8 cellular contexts compared by ENCODE assay signal in the genomic region with DNA sequence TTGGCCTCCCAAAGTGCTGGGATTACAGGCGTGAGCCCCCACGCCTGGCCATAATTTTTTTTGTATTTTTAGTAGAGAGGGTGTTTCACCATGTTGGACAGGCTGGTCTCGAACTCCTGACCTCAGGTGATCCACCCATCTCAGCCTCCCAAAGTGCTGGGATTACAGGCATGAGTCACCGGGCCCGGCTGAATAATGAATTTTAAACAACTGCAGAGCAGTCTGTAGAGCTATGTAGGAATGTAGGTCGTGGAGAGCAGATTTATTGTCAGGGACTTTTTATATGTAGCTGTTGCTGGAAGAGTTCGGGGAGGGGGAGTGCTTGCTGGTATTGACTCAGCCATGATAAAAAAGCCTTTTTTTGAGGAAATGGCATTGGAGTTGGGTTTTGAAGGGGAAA. TPM values are rescaled to one million over a fixed set of nuclear protein-coding genes. Genes with fewer than 3 reads are reported as not detected.
DNase-seq lines count a peak whose midpoint lies in the region; ATAC-seq, FAIRE-seq and TF ChIP-seq lines count a peak whose summit lies in the region.
"Not testable (repeated sequence)": the region's sequence is repeated elsewhere in the genome, so short reads cannot be mapped to it uniquely, and the experiment has no call there.

No MANE protein-coding gene starts in this region.

- H2AFZ ChIP-seq in endothelial cell of umbilical vein (ENCODE audit: low read depth, low read length): not testable (repeated sequence)

- FAIRE-seq in endothelial cell of umbilical vein (lab: Jason Lieb, UNC): peak; percentile 50

- H3K79me2 ChIP-seq in endothelial cell of umbilical vein (ENCODE audit: control insufficient read depth, insufficient read depth, low read length): peaks cover 88% of the 10 kb centered on the region

- peak overlapping the region; percentile 11 for H3K27ac Mint-ChIP-seq in T-cell
- peak overlapping the region; percentile 37 for H3K27ac Mint-ChIP-seq in activated naive CD8-positive, alpha-beta T cell treated with anti-CD3 and anti-CD28 coated beads, Interleukin-2, amount 10 ng/mL, durations not matched to agents 7 days and 5 days
- H3K27ac Mint-ChIP-seq in progenitor cell of endocrine pancreas: peak overlapping the region; percentile 7

- H3K4me2 ChIP-seq in endothelial cell of umbilical vein (ENCODE audit: insufficient read depth, low read length): not testable (repeated sequence)

- H3K9ac ChIP-seq in endothelial cell of umbilical vein (replicated peaks; ENCODE audit: extremely low read depth, insufficient read depth, low read length): not testable (repeated sequence)

- not testable (repeated sequence) for H3K27me3 ChIP-seq in endothelial cell of umbilical vein (ENCODE audit: control insufficient read depth in 2 of 2, insufficient read depth in 2 of 2, low read length in 2 of 2)

- H3K27me3 Mint-ChIP-seq in T-cell; activated naive CD8-positive, alpha-beta T cell treated with anti-CD3 and anti-CD28 coated beads, Interleukin-2, amount 10 ng/mL, durations not matched to agents 7 days and 5 days; progenitor cell of endocrine pancreas: not testable (repeated sequence)

- POLR2A ChIA-PET in T-cell (lab: Charles Lee) (interaction anchor here in 1 of 2 donors (0.6 kb wide), 1 partner anchor 201 kb away, joined by 6 read pairs; no protein-coding TSS in a partner anchor), endothelial cell of umbilical vein (lab: Charles Lee) (interaction anchor here (0.5 kb wide), 1 partner anchor 85 kb away, joined by 3 read pairs; no protein-coding TSS in a partner anchor)
- POLR2A ChIA-PET in activated naive CD8-positive, alpha-beta T cell treated with anti-CD3 and anti-CD28 coated beads, Interleukin-2, amount 10 ng/mL, durations not matched to agents 7 days and 5 days (lab: Charles Lee): interaction anchor here (1.0 kb wide), 1 partner anchor 8 kb away, joined by 3 read pairs; no protein-coding TSS in a partner anchor

- H3K27ac ChIP-seq in endothelial cell of umbilical vein (ENCODE audit: insufficient read depth, low read depth, low read length): not testable (repeated sequence)

- DNase-seq in A172 (ENCODE audit: low spot score) (peak; percentile 76), EH (ENCODE audit: low read depth) (peak; percentile 88), HS-5 (ENCODE audit: low read depth) (peak; percentile 26), islet precursor cell (peak; percentile 63)
- DNase-seq in T-cell; activated naive CD8-positive, alpha-beta T cell treated with anti-CD3 and anti-CD28 coated beads, Interleukin-2, amount 10 ng/mL, durations not matched to agents 7 days and 5 days; endothelial cell of umbilical vein (ENCODE audit: low read depth, low spot score); progenitor cell of endocrine pancreas (ENCODE audit: low spot score, unreplicated experiment): not testable (repeated sequence)

- not testable (repeated sequence) for H3K4me3 ChIP-seq in endothelial cell of umbilical vein (replicated peaks in 1 of 3; ENCODE audit: insufficient read depth in 1 of 3, low read depth in 1 of 3, low read length in 3 of 3)

- H3K4me3 Mint-ChIP-seq in T-cell; activated naive CD8-positive, alpha-beta T cell treated with anti-CD3 and anti-CD28 coated beads, Interleukin-2, amount 10 ng/mL, durations not matched to agents 7 days and 5 days; progenitor cell of endocrine pancreas (ENCODE audit: low read depth): not testable (repeated sequence)

- H3K36me3 Mint-ChIP-seq in T-cell (peaks cover 24% of the 10 kb centered on the region), progenitor cell of endocrine pancreas (ENCODE audit: insufficient read depth) (peaks cover 26% of the 10 kb centered on the region)
- peaks cover 18% of the 10 kb centered on the region for H3K36me3 Mint-ChIP-seq in activated naive CD8-positive, alpha-beta T cell treated with anti-CD3 and anti-CD28 coated beads, Interleukin-2, amount 10 ng/mL, durations not matched to agents 7 days and 5 days

- not testable (repeated sequence) for TF ChIP-seq CTCF in endothelial cell of umbilical vein (IDR thresholded peaks at IDR 0.05; ENCODE audit: extremely low read depth in 1 of 2, insufficient read depth in 1 of 2, low read depth in 1 of 2, low read length in 2 of 2); progenitor cell of endocrine pancreas (IDR thresholded peaks at IDR 0.05; ENCODE audit: unreplicated experiment)

- not testable (repeated sequence) for H3K9me3 Mint-ChIP-seq in T-cell; activated naive CD8-positive, alpha-beta T cell treated with anti-CD3 and anti-CD28 coated beads, Interleukin-2, amount 10 ng/mL, durations not matched to agents 7 days and 5 days; progenitor cell of endocrine pancreas (ENCODE audit: low read depth)

- ATAC-seq in T-cell (replicated peaks in 1 of 4); activated naive CD8-positive, alpha-beta T cell treated with anti-CD3 and anti-CD28 coated beads, Interleukin-2, amount 10 ng/mL, durations not matched to agents 7 days and 5 days (ENCODE audit: low read depth): not testable (repeated sequence)

- H4K20me1 ChIP-seq in endothelial cell of umbilical vein (replicated peaks; ENCODE audit: control insufficient read depth, extremely low read depth, insufficient read depth, low read length): not testable (repeated sequence)

- CTCF ChIA-PET in T-cell (lab: Charles Lee): not testable (repeated sequence)
- CTCF ChIA-PET in endothelial cell of umbilical vein (lab: Charles Lee): interaction anchor here (1.1 to 1.5 kb wide), 4 partner anchors 10 to 105 kb away, joined by 3 to 5 read pairs (median 4); a partner anchor contains a TSS

- peaks cover 17 to 21% of the 10 kb centered on the region in 2 experiments for H3K36me3 ChIP-seq in endothelial cell of umbilical vein (ENCODE audit: control insufficient read depth in 2 of 2, extremely low read depth in 1 of 2, insufficient read depth in 2 of 2, low read length in 2 of 2)

- not testable (repeated sequence) for H3K9me1 ChIP-seq in endothelial cell of umbilical vein (replicated peaks; ENCODE audit: control insufficient read depth, extremely low read depth, insufficient read depth, low read length)

- H3K4me1 Mint-ChIP-seq in T-cell (peaks cover 42 to 61% (median 46%) of the 10 kb centered on the region in 3 donors), progenitor cell of endocrine pancreas (ENCODE audit: low read depth) (peaks cover 13% of the 10 kb centered on the region)
- peaks cover 38% of the 10 kb centered on the region for H3K4me1 Mint-ChIP-seq in activated naive CD8-positive, alpha-beta T cell treated with anti-CD3 and anti-CD28 coated beads, Interleukin-2, amount 10 ng/mL, durations not matched to agents 7 days and 5 days

- not testable (repeated sequence) for BruUV-seq in endothelial cell of umbilical vein (replicated peaks; lab: Mats Ljungman, UMichigan)

- H3K9me3 ChIP-seq in endothelial cell of umbilical vein (replicated peaks; ENCODE audit: control insufficient read depth, insufficient read depth, low read length): not testable (repeated sequence)

- dilution Hi-C loops in endothelial cell of umbilical vein (cut with MboI; ENCODE audit: extremely low pct_ligation_motif_present, low sequenced_read_pairs): not testable (repeated sequence)

- intact Hi-C loops in endothelial cell of umbilical vein (cut with micrococcal nuclease): not testable (repeated sequence)

- TF ChIP-seq POLR2A in endothelial cell of umbilical vein (IDR thresholded peaks at IDR 0.05; ENCODE audit: low read depth, low read length): not testable (repeated sequence)

- H3K4me1 ChIP-seq in endothelial cell of umbilical vein (ENCODE audit: control insufficient read depth, extremely low read depth, insufficient read depth, low read length): not testable (repeated sequence)

RNA-seq across cellular contexts. Expression of a gene that starts 10.6 kb away (rescaled TPM):
- 179 and 185 TPM in 2 replicates for total RNA-seq in A172 (2014; rRNA removed; shearing (Covaris generic))
- total RNA-seq in T-cell (10 to 100 TPM; 42.6 to 54.9 (median 44.0) TPM), endothelial cell of umbilical vein (219 and 223 TPM in 2 replicates), progenitor cell of endocrine pancreas (172 and 173 TPM in 2 replicates)
- total RNA-seq in activated naive CD8-positive, alpha-beta T cell treated with anti-CD3 and anti-CD28 coated beads, Interleukin-2, amount 10 ng/mL, durations not matched to agents 7 days and 5 days: 100 to 1,000 TPM; 108 to 114 TPM
- polyA plus RNA-seq in endothelial cell of umbilical vein: 145 and 165 TPM in 2 replicates
- 219 and 237 TPM in 2 replicates for polyA plus RNA-seq in endothelial cell of umbilical vein (2011; cell fraction: cytosol; rRNA removed)
- 101 and 130 TPM in 2 replicates for polyA plus RNA-seq in endothelial cell of umbilical vein (2011; cell fraction: nucleus; rRNA removed)
- polyA plus RNA-seq in endothelial cell of umbilical vein (2012): 191 and 235 TPM in 2 replicates
- 107 and 111 TPM in 2 replicates for polyA minus RNA-seq in endothelial cell of umbilical vein
- 50.6 TPM for polyA minus RNA-seq in endothelial cell of umbilical vein (2011; cell fraction: cytosol; rRNA and poly(A)+ RNA removed)
- polyA minus RNA-seq in endothelial cell of umbilical vein (2011; cell fraction: nucleus; rRNA and poly(A)+ RNA removed): 25.6 and 34.4 TPM in 2 replicates

RNA-seq across cellular contexts. Expression of a gene that starts 27.7 kb away (rescaled TPM):
- total RNA-seq in A172 (2014; rRNA removed; shearing (Covaris generic)): 10.1 and 13.1 TPM in 2 replicates
- 10 to 100 TPM; 64.0 to 81.4 (median 72.3) TPM for total RNA-seq in T-cell
- total RNA-seq in activated naive CD8-positive, alpha-beta T cell treated with anti-CD3 and anti-CD28 coated beads, Interleukin-2, amount 10 ng/mL, durations not matched to agents 7 days and 5 days: 10 to 100 TPM; 84.3 to 86.0 TPM
- total RNA-seq in endothelial cell of umbilical vein: 56.4 and 63.9 TPM in 2 replicates
- 5.5 and 6.2 TPM in 2 replicates for polyA plus RNA-seq in endothelial cell of umbilical vein
- 9.7 and 10.9 TPM in 2 replicates for polyA plus RNA-seq in endothelial cell of umbilical vein (2011; cell fraction: cytosol; rRNA removed)
- polyA plus RNA-seq in endothelial cell of umbilical vein (2011; cell fraction: nucleus; rRNA removed): 20.4 and 22.2 TPM in 2 replicates
- polyA plus RNA-seq in endothelial cell of umbilical vein (2012): 21.3 and 33.9 TPM in 2 replicates
- 11.9 and 13.3 TPM in 2 replicates for polyA minus RNA-seq in endothelial cell of umbilical vein
- 9.5 TPM for polyA minus RNA-seq in endothelial cell of umbilical vein (2011; cell fraction: cytosol; rRNA and poly(A)+ RNA removed)
- 12.1 and 13.1 TPM in 2 replicates for polyA minus RNA-seq in endothelial cell of umbilical vein (2011; cell fraction: nucleus; rRNA and poly(A)+ RNA removed)
- total RNA-seq in progenitor cell of endocrine pancreas: 90.6 and 94.7 TPM in 2 replicates
